In the genomic region with DNA sequence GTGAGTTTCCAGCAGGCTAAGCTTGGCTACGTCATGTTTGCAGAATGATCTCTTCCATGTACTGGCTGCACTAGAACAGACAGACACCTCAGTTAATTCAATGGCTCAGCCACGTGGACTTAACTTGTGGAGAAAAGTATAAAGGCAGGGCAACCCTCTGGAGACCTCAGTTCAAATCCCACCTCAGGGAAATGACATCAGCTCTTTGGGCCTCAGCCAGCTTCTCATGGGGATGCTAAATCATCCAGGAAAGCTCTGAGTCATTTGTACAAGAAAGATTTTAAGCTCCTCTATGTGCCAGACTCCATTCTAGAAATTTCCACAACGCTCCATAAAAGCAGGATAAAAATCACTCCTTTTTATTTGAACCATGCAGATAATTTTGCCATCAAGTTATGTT, we compare ENCODE assay signal across 10 cellular contexts.
DNase-seq lines count a peak whose midpoint lies in the region; ATAC-seq and TF ChIP-seq lines count a peak whose summit lies in the region.
"Had no signal": no experiment of that assay in that cellular context is flagged by ENCODE, and none has a peak within 500 bp of the region (broad histone marks: within the 10 kb centered on the region; RNA-seq: fewer than 3 reads in every experiment).

No MANE protein-coding gene starts in this region.

- TF ChIP-seq CTCF in fibroblast of the aortic adventitia (IDR thresholded peaks at IDR 0.05; ENCODE audit: insufficient read depth, low read length) = no peak

- H3K27me3 Mint-ChIP-seq in stimulated activated naive CD8-positive, alpha-beta T cell treated with anti-CD3 and anti-CD28 coated beads, Interleukin-15, amount 100 ng/mL, for 72 hours = no peaks in the 10 kb centered on the region

- H3K27ac Mint-ChIP-seq in stimulated activated naive CD8-positive, alpha-beta T cell treated with anti-CD3 and anti-CD28 coated beads, Interleukin-15, amount 100 ng/mL, for 72 hours = no peak overlapping the region

- no peaks in the 10 kb centered on the region for H3K27me3 ChIP-seq in SJSA1 (replicated peaks)

- H3K9me3 ChIP-seq in SJSA1 (replicated peaks) = no peaks in the 10 kb centered on the region; the same call in 1 of the 2 replicates
- H3K9me3 ChIP-seq: HAP-1 had no signal

- peaks cover 6% of the 10 kb centered on the region for H3K4me1 ChIP-seq in SJSA1 (replicated peaks)

- H3K27ac ChIP-seq in SJSA1 = no peak overlapping the region

- H3K4me1 Mint-ChIP-seq in stimulated activated naive CD8-positive, alpha-beta T cell treated with anti-CD3 and anti-CD28 coated beads, Interleukin-15, amount 100 ng/mL, for 72 hours = no peaks in the 10 kb centered on the region

- no peaks in the 10 kb centered on the region for H3K36me3 ChIP-seq in SJSA1
- H3K36me3 ChIP-seq: HAP-1 had no signal

- no peaks in the 10 kb centered on the region for H3K9me3 Mint-ChIP-seq in stimulated activated naive CD8-positive, alpha-beta T cell treated with anti-CD3 and anti-CD28 coated beads, Interleukin-15, amount 100 ng/mL, for 72 hours

- ATAC-seq in HG03095 (IDR thresholded peaks at IDR 0.05; ENCODE audit: unreplicated experiment) (no peak), GM21381 (IDR thresholded peaks at IDR 0.05; ENCODE audit: unreplicated experiment) (no peak)
- ATAC-seq in stimulated activated naive CD8-positive, alpha-beta T cell treated with anti-CD3 and anti-CD28 coated beads, Interleukin-15, amount 100 ng/mL, for 72 hours = no peak

- H3K4me3 ChIP-seq in SJSA1 (no peak overlapping the region), fibroblast of the aortic adventitia (ENCODE audit: low read depth, low read length) (no peak overlapping the region)
- H3K4me3 ChIP-seq: HAP-1 had no signal

- H3K4me3 Mint-ChIP-seq in stimulated activated naive CD8-positive, alpha-beta T cell treated with anti-CD3 and anti-CD28 coated beads, Interleukin-15, amount 100 ng/mL, for 72 hours = no peak overlapping the region

- DNase-seq in A172 (ENCODE audit: low spot score) = peak; percentile 80
- DNase-seq in GOT3 (lab: John Stamatoyannopoulos, UW) = peak; percentile 61
- peak; percentile 39 to 53 for DNase-seq in SJSA1 (ENCODE audit: low read depth in 1 of 2, low spot score in 2 of 2)
- peak; percentile 87 for DNase-seq in fibroblast of the aortic adventitia (ENCODE audit: low read depth)
- no peak for DNase-seq in NCI-H1417 (lab: John Stamatoyannopoulos, UW)
- no peak for DNase-seq in stimulated activated naive CD8-positive, alpha-beta T cell treated with anti-CD3 and anti-CD28 coated beads, Interleukin-15, amount 100 ng/mL, for 72 hours
- DNase-seq: NCI-H526 treated with DMSO at 0.1 percent for 48 hours had no signal

Comparison
In these comparisons a context has a peak if more than half of its experiments do, and no peak if none do; other contexts are left out.
1. DNase-seq: peak in A172 (single experiment), GOT3 (single experiment), SJSA1 (2 of 2) and fibroblast of the aortic adventitia (single experiment); none in NCI-H1417 (0 of 3) and stimulated activated naive CD8-positive, alpha-beta T cell treated with anti-CD3 and anti-CD28 coated beads, Interleukin-15, amount 100 ng/mL, for 72 hours (0 of 2).